1 cellular context compared by ENCODE assay signal in genomic region chr16:57633383-57634064, GRCh38.
TF ChIP-seq lines count a peak whose summit lies in the region.

No MANE protein-coding gene starts in this region.

TF ChIP-seq in IMR-90, 13 proteins besides CTCF, POLR2A, EP300 and RAD21:
- TF ChIP-seq MXI1 (IDR thresholded peaks at IDR 0.05; ENCODE audit: borderline replicate concordance, low read depth, low read length) (no peak), CHD1 (IDR thresholded peaks at IDR 0.05; ENCODE audit: low read depth, low read length) (no peak), RFX5 (IDR thresholded peaks at IDR 0.05; ENCODE audit: low read depth, low read length) (no peak), MAZ (IDR thresholded peaks at IDR 0.05; ENCODE audit: borderline replicate concordance, low read depth, low read length) (no peak), SMC3 (IDR thresholded peaks at IDR 0.05; ENCODE audit: low read depth, low read length) (no peak), CEBPB (IDR thresholded peaks at IDR 0.05; ENCODE audit: low read depth, low read length) (no peak), USF2 (IDR thresholded peaks at IDR 0.05; ENCODE audit: low read depth, low read length) (no peak), FOS (IDR thresholded peaks at IDR 0.05; ENCODE audit: low read depth, low read length) (no peak), RCOR1 (IDR thresholded peaks at IDR 0.05; ENCODE audit: insufficient replicate concordance, low read length) (no peak), BHLHE40 (IDR thresholded peaks at IDR 0.05; ENCODE audit: low read depth, low read length) (no peak), ELK1 (IDR thresholded peaks at IDR 0.05; ENCODE audit: borderline replicate concordance, low read depth, low read length) (no peak), MAFK (IDR thresholded peaks at IDR 0.05; ENCODE audit: low read depth, low read length) (no peak), NFE2L2 (IDR thresholded peaks at IDR 0.05; ENCODE audit: low read depth, low read length) (no peak)
TF ChIP-seq in IMR-90: peak in this region for 0.
